9 cellular contexts compared by ENCODE assay signal in genomic region chr14:103546651-103547454, GRCh38. TPM values are rescaled to one million over a fixed set of nuclear protein-coding genes. Genes with fewer than 3 reads are reported as not detected.
DNase-seq lines count a peak whose midpoint lies in the region; ATAC-seq and TF ChIP-seq lines count a peak whose summit lies in the region.
"Had no signal": no experiment of that assay in that cellular context is flagged by ENCODE, and none has a peak within 500 bp of the region (broad histone marks: within the 10 kb centered on the region; RNA-seq: fewer than 3 reads in every experiment).

No MANE protein-coding gene starts in this region.

- H3K36me3 ChIP-seq in BJ (ENCODE audit: control insufficient read depth, insufficient read depth, low read length) = no peaks in the 10 kb centered on the region
- H3K36me3 ChIP-seq in endodermal cell (ENCODE audit: control insufficient read depth, insufficient read depth, low read length) = no peaks in the 10 kb centered on the region

- H3K27me3 Mint-ChIP-seq in endodermal cell (ENCODE audit: insufficient read depth) (no peaks in the 10 kb centered on the region), natural killer cell (ENCODE audit: low read depth in 2 of 2) (no peaks in the 10 kb centered on the region)
- peaks cover 1 to 4% of the 10 kb centered on the region in 2 donors for H3K27me3 Mint-ChIP-seq in stimulated activated naive B cell treated with anti-CD40 and anti-IgM and Interleukin-4, amounts not matched to agents 10 μg/mL and 1 μg/mL and 100 μg/mL, for 72 hours

- intact Hi-C loops in natural killer cell (cut with micrococcal nuclease) = loop anchor here (1.0 kb wide), 2 partner anchors 28 to 47 kb away; no protein-coding TSS in a partner anchor

- H3K4me3 ChIP-seq in BJ (ENCODE audit: low read depth, low read length) (no peak overlapping the region), endodermal cell (ENCODE audit: low read length) (no peak overlapping the region)
- H3K4me3 ChIP-seq: skin epidermis had no signal

- H3K27me3 ChIP-seq in BJ (ENCODE audit: control insufficient read depth, insufficient read depth, low read length) = no peaks in the 10 kb centered on the region
- no peaks in the 10 kb centered on the region for H3K27me3 ChIP-seq in endodermal cell (ENCODE audit: control insufficient read depth, insufficient read depth, low read length, poor library complexity, severe bottlenecking)

- no peak overlapping the region for H3K4me3 Mint-ChIP-seq in endodermal cell
- H3K4me3 Mint-ChIP-seq in natural killer cell = no peak overlapping the region
- H3K4me3 Mint-ChIP-seq in stimulated activated naive B cell treated with anti-CD40 and anti-IgM and Interleukin-4, amounts not matched to agents 10 μg/mL and 1 μg/mL and 100 μg/mL, for 72 hours = no peak overlapping the region

- H3K27ac ChIP-seq in endodermal cell (ENCODE audit: low read depth, low read length) = no peak overlapping the region
- H3K27ac ChIP-seq: skin epidermis had no signal

- peaks cover 11% of the 10 kb centered on the region for H3K4me1 ChIP-seq in endodermal cell (ENCODE audit: control insufficient read depth, insufficient read depth, low read length)

- WGBS in endodermal cell (ENCODE audit: insufficient coverage in 1 of 2, insufficient read length in 1 of 2), 2 experiments = 31 to 41% methylated on average over 14 to 21 of the region's 21 CpGs

- DNase-seq in BJ (ENCODE audit: low read depth) (no peak), HCEC 1CT (peak; percentile 27), NCI-H774 (lab: John Stamatoyannopoulos, UW) (peak; percentile 77), endodermal cell (peak; percentile 96), natural killer cell (peak; percentile 75)
- peak; percentile 31 for DNase-seq in activated CD8-positive, alpha-beta memory T cell treated with anti-CD3 and anti-CD28 coated beads, Interleukin-2, amount 50 U/mL, for 1 hour (ENCODE audit: extremely low read depth)
- DNase-seq in stimulated activated naive B cell treated with anti-CD40 and anti-IgM and Interleukin-4, amounts not matched to agents 10 μg/mL and 1 μg/mL and 100 μg/mL, for 72 hours = peak; percentile 57

- no peak overlapping the region for H3K9ac ChIP-seq in endodermal cell (ENCODE audit: extremely low read depth, low read length, poor library complexity, severe bottlenecking)

- ATAC-seq in natural killer cell (peak; percentile 66 to 95 (median 84)), HG03520 (IDR thresholded peaks at IDR 0.05; ENCODE audit: unreplicated experiment) (no peak)
- peak; percentile 89 to 90 for ATAC-seq in stimulated activated naive B cell treated with anti-CD40 and anti-IgM and Interleukin-4, amounts not matched to agents 10 μg/mL and 1 μg/mL and 100 μg/mL, for 72 hours (replicated peaks)

- POLR2A ChIA-PET in BJ (lab: Charles Lee) = no interaction called here

- no peaks in the 10 kb centered on the region for H3K36me3 Mint-ChIP-seq in endodermal cell (ENCODE audit: low read depth)
- no peaks in the 10 kb centered on the region for H3K36me3 Mint-ChIP-seq in natural killer cell
- peaks cover 3 to 4% of the 10 kb centered on the region in 2 donors for H3K36me3 Mint-ChIP-seq in stimulated activated naive B cell treated with anti-CD40 and anti-IgM and Interleukin-4, amounts not matched to agents 10 μg/mL and 1 μg/mL and 100 μg/mL, for 72 hours

- no peak overlapping the region for H3K27ac Mint-ChIP-seq in endodermal cell
- H3K27ac Mint-ChIP-seq in natural killer cell = no peak overlapping the region
- no peak overlapping the region for H3K27ac Mint-ChIP-seq in stimulated activated naive B cell treated with anti-CD40 and anti-IgM and Interleukin-4, amounts not matched to agents 10 μg/mL and 1 μg/mL and 100 μg/mL, for 72 hours

- TF ChIP-seq CTCF in BJ (IDR thresholded peaks at IDR 0.05; ENCODE audit: insufficient read depth, low read depth, low read length) (peak; percentile 88), endodermal cell (conservative IDR thresholded peaks at IDR 0.05) (peak; percentile 97), natural killer cell (IDR thresholded peaks at IDR 0.05) (peak; percentile 91)

- H3K4me1 Mint-ChIP-seq in endodermal cell = no peaks in the 10 kb centered on the region
- H3K4me1 Mint-ChIP-seq in natural killer cell = peaks cover 0 to 6% of the 10 kb centered on the region in 2 donors
- peaks cover 5 to 7% of the 10 kb centered on the region in 2 donors for H3K4me1 Mint-ChIP-seq in stimulated activated naive B cell treated with anti-CD40 and anti-IgM and Interleukin-4, amounts not matched to agents 10 μg/mL and 1 μg/mL and 100 μg/mL, for 72 hours

- H3K9me3 Mint-ChIP-seq in endodermal cell (no peaks in the 10 kb centered on the region), natural killer cell (no peaks in the 10 kb centered on the region)
- H3K9me3 Mint-ChIP-seq in stimulated activated naive B cell treated with anti-CD40 and anti-IgM and Interleukin-4, amounts not matched to agents 10 μg/mL and 1 μg/mL and 100 μg/mL, for 72 hours = no peaks in the 10 kb centered on the region

- CTCF ChIA-PET in BJ (lab: Yijun Ruan, JAX) = interaction anchor here (0.5 to 15.2 kb wide), 14 partner anchors 8 to 118 kb away, joined by 3 to 228 read pairs (median 6); partner anchors contain the start of genes CKB and TRMT61A

- no peaks in the 10 kb centered on the region for H3K9me3 ChIP-seq in endodermal cell (ENCODE audit: control insufficient read depth, low read length)

RNA-seq across cellular contexts. Expression of gene BAG5, which starts 15.6 kb away (rescaled TPM):
- 4.9 and 7.9 TPM in 2 replicates for polyA plus RNA-seq in BJ (2011; rRNA removed)
- polyA minus RNA-seq in BJ (2011; rRNA and poly(A)+ RNA removed) = 7.1 and 8.9 TPM in 2 replicates
- total RNA-seq in endodermal cell (10 to 100 TPM; 27.6 to 28.1 TPM), natural killer cell (10 to 100 TPM; 36.1 to 48.0 (median 47.0) TPM)
- 20.2 TPM for polyA plus RNA-seq in endodermal cell (2013, experiment 1 of 2)
- polyA plus RNA-seq in endodermal cell (2013, experiment 2 of 2) = 20.5 TPM

RNA-seq across cellular contexts. Expression of gene COA8, which starts 15.9 kb away (rescaled TPM):
- polyA plus RNA-seq in BJ (2011; rRNA removed) = 16.9 and 25.8 TPM in 2 replicates
- polyA minus RNA-seq in BJ (2011; rRNA and poly(A)+ RNA removed) = 3.0 and 5.2 TPM in 2 replicates
- total RNA-seq in endodermal cell (10 to 100 TPM; 30.1 to 39.8 TPM), natural killer cell (10 to 100 TPM; 22.2 to 32.0 (median 24.9) TPM)
- 34.9 TPM for polyA plus RNA-seq in endodermal cell (2013, experiment 1 of 2)
- polyA plus RNA-seq in endodermal cell (2013, experiment 2 of 2) = 38.8 TPM

RNA-seq across cellular contexts. Expression of gene TRMT61A, which starts 17.9 kb away (rescaled TPM):
- polyA plus RNA-seq in BJ (2011; rRNA removed) = 6.2 and 11.7 TPM in 2 replicates
- 3.7 and 4.5 TPM in 2 replicates for polyA minus RNA-seq in BJ (2011; rRNA and poly(A)+ RNA removed)
- total RNA-seq in endodermal cell (1 to 10 TPM; 7.4 to 7.9 TPM), natural killer cell (1 to 10 TPM; 8.1 to 9.4 (median 9.1) TPM)
- 4.5 TPM for polyA plus RNA-seq in endodermal cell (2013, experiment 1 of 2)
- polyA plus RNA-seq in endodermal cell (2013, experiment 2 of 2) = 4.1 TPM

RNA-seq across cellular contexts. Expression of gene CKB, which starts 24.2 kb away (rescaled TPM):
- 25.7 and 74.7 TPM in 2 replicates for polyA plus RNA-seq in BJ (2011; rRNA removed)
- 10.9 and 11.0 TPM in 2 replicates for polyA minus RNA-seq in BJ (2011; rRNA and poly(A)+ RNA removed)
- 100 to 1,000 TPM; 602 to 920 TPM for total RNA-seq in endodermal cell
- polyA plus RNA-seq in endodermal cell (2013, experiment 1 of 2) = 1,216 TPM
- polyA plus RNA-seq in endodermal cell (2013, experiment 2 of 2) = 1,012 TPM
- 10 to 100 TPM in 1 of 3 donors, 1 to 10 TPM in 2; 4.0 to 37.4 (median 9.0) TPM for total RNA-seq in natural killer cell
